In the genomic region with DNA sequence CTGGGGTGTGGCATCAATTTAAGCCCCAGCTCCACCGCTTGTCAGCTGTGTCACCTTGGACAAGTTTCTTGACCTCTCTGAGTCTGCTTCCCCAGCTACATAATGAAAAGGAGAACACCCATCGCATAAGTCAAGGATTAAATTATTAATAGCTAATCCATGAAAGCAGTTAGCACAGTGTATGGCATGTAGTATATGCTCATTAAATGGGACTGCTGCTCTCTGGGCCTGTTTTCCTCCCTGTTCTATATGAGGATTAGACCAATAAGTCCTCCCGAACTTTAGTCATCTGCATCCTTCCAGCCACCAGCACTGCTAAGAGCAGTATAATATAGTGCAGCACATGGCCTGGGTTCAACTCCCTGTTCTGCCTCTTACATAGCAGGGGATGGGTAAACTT, we compare ENCODE assay signal across 34 cellular contexts. TPM values are rescaled to one million over a fixed set of nuclear protein-coding genes. Genes with fewer than 3 reads are reported as not detected.
A peak's percentile ranks its signal among the peaks of the same experiment; 100 is the strongest.
DNase-seq lines count a peak whose midpoint lies in the region; ATAC-seq, FAIRE-seq and TF ChIP-seq lines count a peak whose summit lies in the region.
"Had no signal": no experiment of that assay in that cellular context is flagged by ENCODE, and none has a peak within 500 bp of the region (broad histone marks: within the 10 kb centered on the region; RNA-seq: fewer than 3 reads in every experiment).

No MANE protein-coding gene starts in this region.

- POLR2A ChIA-PET in HEK293 (lab: Yijun Ruan, JAX) = no interaction called here
- POLR2A ChIA-PET in K562 (lab: Yijun Ruan, JAX) = interaction anchor here (0.5 to 1.1 kb wide), 4 partner anchors 17 to 340 kb away, joined by 3 read pairs; a partner anchor contains a TSS

- H3K36me3 Mint-ChIP-seq in neural progenitor cell = no peaks in the 10 kb centered on the region

- DNase-seq in K562 (ENCODE audit: extremely low read depth in 1 of 4, low spot score in 3 of 4) (no peak), NCI-H446 (lab: John Stamatoyannopoulos, UW) (no peak), NCI-H2029 treated with DMSO at 0.1 percent for 48 hours (lab: John Stamatoyannopoulos, UW) (no peak), neural progenitor cell (ENCODE audit: low spot score) (no peak)
- DNase-seq: 8988T; ACHN; C1 segment of cervical spinal cord; CD4-positive, alpha-beta memory T cell; CD4-positive, CD25-positive, alpha-beta regulatory T cell; CD8-positive, alpha-beta memory T cell; COR-L47; DMS 273 treated with DMSO at 0.1 percent for 48 hours; DMS153; DMS53; DMS79; DND-41; EL; GDM1 had no signal

- intact Hi-C loops in K562 (cut with micrococcal nuclease) = no loop called here

- H3K27ac ChIP-seq in HEK293 (ENCODE audit: extremely low read depth, low read depth, low read length) = no peak overlapping the region
- H3K27ac ChIP-seq in K562 (ENCODE audit: extremely low read depth, low read depth, low read length) = no peak overlapping the region
- H3K27ac ChIP-seq in neutrophil = peak overlapping the region; percentile 87
- no peak overlapping the region for H3K27ac ChIP-seq in rectal smooth muscle tissue (ENCODE audit: low read depth, low read length)
- H3K27ac ChIP-seq in gastroesophageal sphincter = no peak overlapping the region
- H3K27ac ChIP-seq in neural progenitor cell = no peak overlapping the region

- H3K9me3 ChIP-seq in HEK293 (ENCODE audit: control insufficient read depth, insufficient read depth, low read depth, low read length) (no peaks in the 10 kb centered on the region), K562 (replicated peaks; ENCODE audit: control insufficient read depth, insufficient read depth, low read depth, low read length) (no peaks in the 10 kb centered on the region), neutrophil (no peaks in the 10 kb centered on the region), gastroesophageal sphincter (no peaks in the 10 kb centered on the region), neural progenitor cell (ENCODE audit: low read depth) (no peaks in the 10 kb centered on the region)

- no peaks in the 10 kb centered on the region for H3K4me1 ChIP-seq in HEK293 (ENCODE audit: control insufficient read depth, insufficient read depth, low read length)
- peaks cover 8 to 15% of the 10 kb centered on the region in 2 experiments; a peak in 4 of 5 replicates for H3K4me1 ChIP-seq in K562 (replicated peaks in 1 of 2; ENCODE audit: control insufficient read depth in 2 of 2, insufficient read depth in 2 of 2, low read length in 2 of 2)
- H3K4me1 ChIP-seq in neutrophil (ENCODE audit: control insufficient read depth in 1 of 2, insufficient read depth in 1 of 2, low read depth in 1 of 2, low read length in 1 of 2) = peaks cover 63 to 75% of the 10 kb centered on the region in 2 experiments
- no peaks in the 10 kb centered on the region for H3K4me1 ChIP-seq in rectal smooth muscle tissue (ENCODE audit: control insufficient read depth, insufficient read depth, low read length)
- no peaks in the 10 kb centered on the region for H3K4me1 ChIP-seq in gastroesophageal sphincter
- H3K4me1 ChIP-seq in neural progenitor cell = no peaks in the 10 kb centered on the region

- no peak for FAIRE-seq in K562 (lab: Jason Lieb, UNC)
- FAIRE-seq: A204.1, GM12878, GM12892, GM18507, GM19239 had no signal

- in situ Hi-C loops in K562 (cut with MboI) = no loop called here

- H3K9ac ChIP-seq in K562 (ENCODE audit: insufficient read depth in 1 of 2, low read depth in 2 of 2, low read length in 2 of 2) = no peak overlapping the region
- H3K9ac ChIP-seq in rectal smooth muscle tissue (ENCODE audit: low read length) = peak overlapping the region; percentile 11
- H3K9ac ChIP-seq in neural progenitor cell = no peak overlapping the region

- TF ChIP-seq EP300 in K562 (IDR thresholded peaks at IDR 0.05; ENCODE audit: low read length) = no peak
- no peak for TF ChIP-seq EP300 in gastroesophageal sphincter (IDR thresholded peaks at IDR 0.05)

- ATAC-seq in K562 (no peak), gastroesophageal sphincter (no peak)
- ATAC-seq: GM12878 had no signal

- CTCF ChIA-PET in HEK293 (lab: Yijun Ruan, JAX) (interaction anchor here (0.8 to 1.2 kb wide), 2 partner anchors 27 to 273 kb away, joined by 3 to 4 read pairs; no protein-coding TSS in a partner anchor), K562 (lab: Yijun Ruan, JAX; ENCODE audit: low intra/inter-chr PET ratio) (no interaction called here)

- H3K27ac Mint-ChIP-seq in neural progenitor cell = no peak overlapping the region
- H3K27ac Mint-ChIP-seq: B cell had no signal

- H2AFZ ChIP-seq in K562 (ENCODE audit: low read depth, low read length) (no peak overlapping the region), neural progenitor cell (replicated peaks) (no peak overlapping the region)

- no peaks in the 10 kb centered on the region for H4K20me1 ChIP-seq in K562 (replicated peaks; ENCODE audit: control insufficient read depth, insufficient read depth, low read length)
- H4K20me1 ChIP-seq in neural progenitor cell (ENCODE audit: low read depth) = no peaks in the 10 kb centered on the region

- no peak overlapping the region for H3K4me3 Mint-ChIP-seq in neural progenitor cell
- H3K4me3 Mint-ChIP-seq: B cell; CD14-positive monocyte; CD4-positive, alpha-beta memory T cell; CD4-positive, CD25-positive, alpha-beta regulatory T cell; CD8-positive, alpha-beta memory T cell had no signal

- peaks cover 6% of the 10 kb centered on the region for H3K27me3 Mint-ChIP-seq in neural progenitor cell (ENCODE audit: insufficient read depth, low read depth)
- H3K27me3 Mint-ChIP-seq: CD4-positive, CD25-positive, alpha-beta regulatory T cell; CD8-positive, alpha-beta memory T cell had no signal

- H3K79me2 ChIP-seq in K562 (ENCODE audit: control insufficient read depth, insufficient read depth, low read length) (no peaks in the 10 kb centered on the region), neural progenitor cell (ENCODE audit: low read depth) (no peaks in the 10 kb centered on the region)

- peaks cover 6% of the 10 kb centered on the region for H3K4me1 Mint-ChIP-seq in neural progenitor cell
- H3K4me1 Mint-ChIP-seq: CD4-positive, alpha-beta memory T cell; CD4-positive, CD25-positive, alpha-beta regulatory T cell; CD8-positive, alpha-beta memory T cell had no signal

- BruUV-seq in K562 (replicated peaks; lab: Mats Ljungman, UMichigan) = no TSS peak

- peaks cover 20 to 55% of the 10 kb centered on the region in 2 experiments for H3K27me3 ChIP-seq in K562 (ENCODE audit: control insufficient read depth in 2 of 2, insufficient read depth in 2 of 2, low read length in 2 of 2)
- no peaks in the 10 kb centered on the region for H3K27me3 ChIP-seq in neutrophil
- H3K27me3 ChIP-seq in rectal smooth muscle tissue (ENCODE audit: control insufficient read depth, insufficient read depth, low read length) = no peaks in the 10 kb centered on the region
- no peaks in the 10 kb centered on the region for H3K27me3 ChIP-seq in gastroesophageal sphincter
- H3K27me3 ChIP-seq in neural progenitor cell = no peaks in the 10 kb centered on the region

- H3K4me3 ChIP-seq in HEK293 (ENCODE audit: low read depth, low read length) = no peak overlapping the region
- H3K4me3 ChIP-seq in K562 = no peak overlapping the region
- peak overlapping the region in 1 of 2 experiments; percentile 54 for H3K4me3 ChIP-seq in neutrophil (ENCODE audit: low read depth in 1 of 2, low read length in 1 of 2)
- no peak overlapping the region for H3K4me3 ChIP-seq in rectal smooth muscle tissue (ENCODE audit: low read length)
- H3K4me3 ChIP-seq in gastroesophageal sphincter = no peak overlapping the region
- H3K4me3 ChIP-seq in neural progenitor cell = no peak overlapping the region
- H3K4me3 ChIP-seq: GM12878 had no signal

- 4% methylated on average over 3 of the region's 3 CpGs for WGBS in K562 (ENCODE audit: insufficient coverage, low coverage, missing lambda C conversion rate)
- WGBS in gastroesophageal sphincter (ENCODE audit: low coverage in 1 of 2), 2 donors = 94 to 100% methylated on average over 1 to 2 of the region's 3 CpGs

- TF ChIP-seq CTCF in HEK293 (tag by site-specific recombination; IDR thresholded peaks at IDR 0.05) = no peak
- TF ChIP-seq CTCF in K562 (IDR thresholded peaks at IDR 0.05 in 2 of 3, conservative IDR thresholded peaks at IDR 0.05 in 1 of 3; ENCODE audit: insufficient read depth in 2 of 3, low read depth in 1 of 3, low read length in 3 of 3) = no peak
- no peak for TF ChIP-seq CTCF in neutrophil (IDR thresholded peaks at IDR 0.05)
- TF ChIP-seq CTCF in gastroesophageal sphincter (IDR thresholded peaks at IDR 0.05) = no peak
- TF ChIP-seq CTCF in neural progenitor cell (IDR thresholded peaks at IDR 0.05) = no peak

- no peaks in the 10 kb centered on the region for H3K9me1 ChIP-seq in K562 (ENCODE audit: control insufficient read depth, insufficient read depth, low read length)

- TF ChIP-seq POLR2A in K562 (conservative IDR thresholded peaks at IDR 0.05) = no peak
- no peak for TF ChIP-seq POLR2A in gastroesophageal sphincter (IDR thresholded peaks at IDR 0.05)

- no peaks in the 10 kb centered on the region for H3F3A ChIP-seq in neural progenitor cell (ENCODE audit: low read depth)

- H3K36me3 ChIP-seq in HEK293 (ENCODE audit: control insufficient read depth in 2 of 2, insufficient read depth in 1 of 2, low read length in 2 of 2) (no peaks in the 10 kb centered on the region), K562 (ENCODE audit: control insufficient read depth, insufficient read depth, low read length) (no peaks in the 10 kb centered on the region), neutrophil (no peaks in the 10 kb centered on the region), rectal smooth muscle tissue (ENCODE audit: control insufficient read depth, insufficient read depth, low read length) (no peaks in the 10 kb centered on the region), gastroesophageal sphincter (no peaks in the 10 kb centered on the region), neural progenitor cell (no peaks in the 10 kb centered on the region)

- no peak for TF ChIP-seq RAD21 in K562 (CRISPR knock-in tag; conservative IDR thresholded peaks at IDR 0.05 in 1 of 2, IDR thresholded peaks at IDR 0.05 in 1 of 2)

- H3K9me3 Mint-ChIP-seq in neural progenitor cell = no peaks in the 10 kb centered on the region
- H3K9me3 Mint-ChIP-seq: CD14-positive monocyte; CD4-positive, alpha-beta memory T cell; CD4-positive, CD25-positive, alpha-beta regulatory T cell had no signal

- no peak overlapping the region for H3K4me2 ChIP-seq in K562 (ENCODE audit: insufficient read depth, low read length)
- no peak overlapping the region for H3K4me2 ChIP-seq in neural progenitor cell

RNA-seq across cellular contexts. Expression of a gene that starts 19.7 kb away (rescaled TPM):
- total RNA-seq in K562 (2011; cell fraction: chromatin; rRNA removed; ENCODE audit: low replicate concordance) = not detected in 2 replicates
- not detected in 2 replicates for total RNA-seq in K562 (2011; cell fraction: nucleolus; rRNA removed)
- total RNA-seq in K562 (2011; cell fraction: nucleoplasm; rRNA removed) = not detected in 2 replicates
- 0.12 TPM in 1 of 2 replicates, not detected in the other for total RNA-seq in K562 (2014; rRNA removed)
- total RNA-seq in K562 (2014; rRNA removed; fragmentation: Illumina TruSeq; extraction: Trizol) = 0.16 and 0.22 TPM in 2 replicates
- not detected in 2 replicates for total RNA-seq in K562 (2015; rRNA removed; fragmentation: Illumina TruSeq; extraction: Trizol)
- 0.16 and 0.22 TPM in 2 replicates for total RNA-seq in K562 (2021)
- polyA plus RNA-seq in K562 (2011; rRNA removed) = 0.07 TPM in 1 of 2 replicates, not detected in the other
- not detected in 2 replicates for polyA plus RNA-seq in K562 (2011; cell fraction: cytosol; rRNA removed)
- not detected in 2 replicates for polyA plus RNA-seq in K562 (2011; cell fraction: nucleus; rRNA removed)
- 0.07 and 0.14 TPM in 2 replicates for polyA plus RNA-seq in K562 (2012)
- polyA plus RNA-seq in K562 (2014; fragmentation: Illumina TruSeq; extraction: Trizol) = 0.12 and 0.32 TPM in 2 replicates
- under 1 TPM; 0.08 to 0.17 TPM for polyA plus RNA-seq in K562 (2014; fragmentation: Nextera tagmentation; extraction: Ambion mirVana)
- polyA plus RNA-seq in K562 (2014; rRNA removed) = not detected in 2 replicates
- polyA minus RNA-seq in K562 (2011; rRNA and poly(A)+ RNA removed) = not detected in 2 replicates
- not detected in 2 replicates for polyA minus RNA-seq in K562 (2011; cell fraction: cytosol; rRNA and poly(A)+ RNA removed)
- not detected in 2 replicates for polyA minus RNA-seq in K562 (2011; cell fraction: nucleus; rRNA and poly(A)+ RNA removed)
- 1 to 10 TPM in 2 of 4 donors, not detected in 2; 1.3 to 1.5 TPM for total RNA-seq in gastroesophageal sphincter
- total RNA-seq in neural progenitor cell (ENCODE audit: low replicate concordance) = 0.09 and 0.11 TPM in 2 replicates

RNA-seq across cellular contexts. Expression of a gene that starts 31.1 kb away (rescaled TPM):
- total RNA-seq in K562 (2011; cell fraction: chromatin; rRNA removed; ENCODE audit: low replicate concordance) = not detected in 2 replicates
- total RNA-seq in K562 (2011; cell fraction: nucleolus; rRNA removed) = not detected in 2 replicates
- total RNA-seq in K562 (2011; cell fraction: nucleoplasm; rRNA removed) = not detected in 2 replicates
- total RNA-seq in K562 (2014; rRNA removed) = not detected in 2 replicates
- not detected in 2 replicates for total RNA-seq in K562 (2014; rRNA removed; fragmentation: Illumina TruSeq; extraction: Trizol)
- not detected in 2 replicates for total RNA-seq in K562 (2015; rRNA removed; fragmentation: Illumina TruSeq; extraction: Trizol)
- not detected in 2 replicates for total RNA-seq in K562 (2021)
- not detected in 2 replicates for polyA plus RNA-seq in K562 (2011; rRNA removed)
- not detected in 2 replicates for polyA plus RNA-seq in K562 (2011; cell fraction: cytosol; rRNA removed)
- polyA plus RNA-seq in K562 (2011; cell fraction: nucleus; rRNA removed) = not detected in 2 replicates
- polyA plus RNA-seq in K562 (2012) = not detected in 2 replicates
- not detected in 2 replicates for polyA plus RNA-seq in K562 (2014; fragmentation: Illumina TruSeq; extraction: Trizol)
- not detected for polyA plus RNA-seq in K562 (2014; fragmentation: Nextera tagmentation; extraction: Ambion mirVana)
- not detected in 2 replicates for polyA plus RNA-seq in K562 (2014; rRNA removed)
- not detected in 2 replicates for polyA minus RNA-seq in K562 (2011; rRNA and poly(A)+ RNA removed)
- polyA minus RNA-seq in K562 (2011; cell fraction: cytosol; rRNA and poly(A)+ RNA removed) = not detected in 2 replicates
- not detected in 2 replicates for polyA minus RNA-seq in K562 (2011; cell fraction: nucleus; rRNA and poly(A)+ RNA removed)
- not detected for total RNA-seq in gastroesophageal sphincter
- not detected in 2 replicates for total RNA-seq in neural progenitor cell (ENCODE audit: low replicate concordance)
- total RNA-seq: A673; CD4-positive, alpha-beta memory T cell; CD4-positive, CD25-positive, alpha-beta regulatory T cell; CD8-positive, alpha-beta memory T cell; Daoy; G401 had no signal
- polyA plus RNA-seq: AG04450; BJ; CD14-positive monocyte; CD4-positive, alpha-beta memory T cell; CD4-positive, CD25-positive, alpha-beta regulatory T cell; CD8-positive, alpha-beta memory T cell had no signal
